In the genomic region with DNA sequence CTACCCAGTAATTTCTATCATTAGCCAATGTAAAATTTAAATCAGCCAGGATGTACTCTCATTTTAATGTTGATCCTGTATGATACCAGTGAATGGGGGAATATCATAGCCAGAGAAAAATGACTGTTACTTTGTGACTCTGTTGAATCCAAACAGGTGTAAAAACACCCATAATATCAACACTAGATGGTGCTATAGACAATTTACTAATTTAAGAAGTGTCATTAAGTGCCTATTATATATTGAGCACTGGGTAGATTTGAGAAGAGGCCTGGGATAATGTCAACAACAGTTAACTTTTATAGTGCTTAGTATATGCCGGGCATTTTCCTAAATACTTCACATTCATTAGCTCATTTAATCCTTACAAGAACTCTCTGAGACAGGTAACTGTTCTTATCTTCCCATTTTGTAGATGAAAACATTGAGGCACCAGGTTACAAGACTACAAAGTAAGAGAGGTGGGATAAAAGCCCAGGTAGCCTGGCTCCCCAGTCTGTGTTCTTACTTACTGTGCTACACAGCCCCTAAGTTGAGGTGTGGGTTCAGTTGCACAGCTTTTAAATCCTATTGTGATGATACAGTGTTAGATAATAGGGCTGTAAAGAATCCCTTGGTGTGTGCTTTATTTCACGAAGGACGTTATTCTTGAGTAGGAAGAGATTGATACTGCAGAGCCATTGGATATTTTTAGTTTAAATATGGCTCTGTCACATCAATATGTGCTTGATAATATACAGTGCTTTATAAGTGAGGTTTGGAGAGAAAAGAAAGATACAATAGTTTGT, we compare ENCODE assay signal across 10 cellular contexts.
DNase-seq lines count a peak whose midpoint lies in the region; ATAC-seq, FAIRE-seq and TF ChIP-seq lines count a peak whose summit lies in the region.
"Had no signal": no experiment of that assay in that cellular context is flagged by ENCODE, and none has a peak within 500 bp of the region (broad histone marks: within the 10 kb centered on the region; RNA-seq: fewer than 3 reads in every experiment).

No MANE protein-coding gene starts in this region.

- no peaks in the 10 kb centered on the region for H3K27me3 ChIP-seq in GM06990 (replicated peaks; ENCODE audit: control insufficient read depth, insufficient read depth, low read length)
- H3K27me3 ChIP-seq in HCT116 (ENCODE audit: insufficient read depth, low read length), result no peaks in the 10 kb centered on the region
- 0 out of 5 replicates have a peak, but pooled peaks cover 0 to 6% of the 10 kb centered on the region in 2 experiments for H3K27me3 ChIP-seq in K562 (ENCODE audit: control insufficient read depth in 2 of 2, insufficient read depth in 2 of 2, low read length in 2 of 2)
- peaks cover 45% of the 10 kb centered on the region for H3K27me3 ChIP-seq in neural progenitor cell
- H3K27me3 ChIP-seq: suprapubic skin had no signal

- H3K27ac ChIP-seq in HCT116 (ENCODE audit: low read depth, low read length), result no peak overlapping the region
- no peak overlapping the region for H3K27ac ChIP-seq in K562 (ENCODE audit: extremely low read depth, low read depth, low read length)
- H3K27ac ChIP-seq in neural progenitor cell, result no peak overlapping the region
- H3K27ac ChIP-seq: suprapubic skin had no signal

- POLR2A ChIA-PET in HCT116 (lab: Charles Lee) (no interaction called here), K562 (lab: Yijun Ruan, JAX) (interaction anchor here (0.6 to 1.1 kb wide), 2 partner anchors 9 to 70 kb away, joined by 3 to 4 read pairs; no protein-coding TSS in a partner anchor)

- peak; percentile 23 for TF ChIP-seq CTCF in GM06990 (IDR thresholded peaks at IDR 0.05; ENCODE audit: insufficient read depth, low read length, poor library complexity, severe bottlenecking)
- TF ChIP-seq CTCF in HCT116 (IDR thresholded peaks at IDR 0.05 in 2 of 3, conservative IDR thresholded peaks at IDR 0.05 in 1 of 3; ENCODE audit: borderline replicate concordance in 1 of 3, insufficient read depth in 1 of 3, low read depth in 2 of 3, low read length in 2 of 3), result peak; percentile 25 to 49 (median 28); a peak in 5 of 6 replicates
- peak in 1 of 3 experiments; percentile 45; a peak in 3 of 6 replicates for TF ChIP-seq CTCF in K562 (IDR thresholded peaks at IDR 0.05 in 2 of 3, conservative IDR thresholded peaks at IDR 0.05 in 1 of 3; ENCODE audit: insufficient read depth in 2 of 3, low read depth in 1 of 3, low read length in 3 of 3)
- peak; percentile 40 for TF ChIP-seq CTCF in neural progenitor cell (IDR thresholded peaks at IDR 0.05)

- H3K27me3 Mint-ChIP-seq in neural progenitor cell (ENCODE audit: insufficient read depth, low read depth), result peaks cover 2% of the 10 kb centered on the region

- WGBS in K562 (ENCODE audit: insufficient coverage, low coverage, missing lambda C conversion rate), result 0% methylated on average over 3 of the region's 3 CpGs

- no peak overlapping the region for H3K27ac Mint-ChIP-seq in neural progenitor cell

- no peaks in the 10 kb centered on the region for H3K9me2 ChIP-seq in HCT116 (ENCODE audit: insufficient read depth)

- H3K9me3 ChIP-seq in HCT116 (ENCODE audit: control insufficient read depth in 1 of 2, insufficient read depth in 1 of 2, low read depth in 1 of 2, low read length in 2 of 2) (no peaks in the 10 kb centered on the region), K562 (replicated peaks; ENCODE audit: control insufficient read depth, insufficient read depth, low read depth, low read length) (no peaks in the 10 kb centered on the region), neural progenitor cell (ENCODE audit: low read depth) (no peaks in the 10 kb centered on the region)
- H3K9me3 ChIP-seq: suprapubic skin had no signal

- no peak overlapping the region for H3K4me3 Mint-ChIP-seq in neural progenitor cell

- TF ChIP-seq EP300 in K562 (IDR thresholded peaks at IDR 0.05; ENCODE audit: low read length), result no peak

- no TSS peak for BruUV-seq in HCT116 (replicated peaks; lab: Mats Ljungman, UMichigan)
- BruUV-seq in K562 (replicated peaks; lab: Mats Ljungman, UMichigan), result no TSS peak

- no peaks in the 10 kb centered on the region for H3F3A ChIP-seq in neural progenitor cell (ENCODE audit: low read depth)

- H3K36me3 ChIP-seq in GM06990 (ENCODE audit: control insufficient read depth, insufficient read depth, low read length), result no peaks in the 10 kb centered on the region
- no peaks in the 10 kb centered on the region for H3K36me3 ChIP-seq in HCT116 (ENCODE audit: control insufficient read depth in 1 of 2, insufficient read depth in 2 of 2, low read length in 2 of 2)
- H3K36me3 ChIP-seq in K562 (ENCODE audit: control insufficient read depth, insufficient read depth, low read length), result no peaks in the 10 kb centered on the region
- H3K36me3 ChIP-seq in neural progenitor cell, result no peaks in the 10 kb centered on the region
- H3K36me3 ChIP-seq: suprapubic skin had no signal

- TF ChIP-seq POLR2A in HCT116 (IDR thresholded peaks at IDR 0.05; ENCODE audit: borderline replicate concordance, extremely low read depth, insufficient read depth, insufficient read length), result no peak
- no peak for TF ChIP-seq POLR2A in K562 (conservative IDR thresholded peaks at IDR 0.05)
- no peak for TF ChIP-seq POLR2A in H54 (IDR thresholded peaks at IDR 0.05; ENCODE audit: low read depth, low read length)

- ATAC-seq in HCT116 (peak; percentile 69; the same call in 1 of the 2 replicates), K562 (peak; percentile 29; the same call in 1 of the 3 replicates)

- no peaks in the 10 kb centered on the region for H3K9me3 Mint-ChIP-seq in neural progenitor cell

- H3K36me3 Mint-ChIP-seq in neural progenitor cell, result no peaks in the 10 kb centered on the region

- DNase-seq in GM06990 (ENCODE audit: extremely low read depth, insufficient read length) (no peak), HCT116 (ENCODE audit: low read depth, low spot score) (peak; percentile 7), K562 (ENCODE audit: extremely low read depth in 1 of 4, low spot score in 3 of 4) (peak in 2 of 4 experiments; percentile 27 to 34), neural progenitor cell (ENCODE audit: low spot score) (no peak), H54 (ENCODE audit: insufficient read length, low spot score) (no peak), NCI-H1092 treated with DMSO at 0.1 percent for 48 hours (lab: John Stamatoyannopoulos, UW) (no peak)
- no peak for DNase-seq in activated effector memory CD4-positive, alpha-beta T cell treated with Interleukin-2 at 50 U/mL for 16 hours
- DNase-seq: activated CD8-positive, alpha-beta memory T cell treated with anti-CD3 and anti-CD28 coated beads, Interleukin-2, amount 50 U/mL, for 4 hours; DMS153 had no signal

- in situ Hi-C loops in K562 (cut with MboI), result no loop called here

- FAIRE-seq in K562 (lab: Jason Lieb, UNC) (no peak), H54 (lab: Jason Lieb, UNC) (no peak)

- RAD21 ChIA-PET in HCT116 (lab: Charles Lee; ENCODE audit: low non-redundant PET in 1 of 2, low total read pairs in 2 of 2, uncharacterized antibody in 2 of 2, unreplicated experiment in 2 of 2), result no interaction called here

- H3K9ac ChIP-seq in HCT116 (ENCODE audit: low read length), result no peak overlapping the region
- no peak overlapping the region for H3K9ac ChIP-seq in K562 (ENCODE audit: insufficient read depth in 1 of 2, low read depth in 2 of 2, low read length in 2 of 2)
- no peak overlapping the region for H3K9ac ChIP-seq in neural progenitor cell

- intact Hi-C loops in HCT116 (cut with micrococcal nuclease) (no loop called here), K562 (cut with micrococcal nuclease) (no loop called here)

- CTCF ChIA-PET in HCT116 (lab: Charles Lee), result no interaction called here
- CTCF ChIA-PET in K562 (lab: Yijun Ruan, JAX; ENCODE audit: low intra/inter-chr PET ratio), result interaction anchor here (1.1 kb wide), 1 partner anchor 41 kb away, joined by 5 read pairs; no protein-coding TSS in a partner anchor

- H2AFZ ChIP-seq in HCT116 (ENCODE audit: low read depth, low read length, poor library complexity, severe bottlenecking) (no peak overlapping the region), K562 (ENCODE audit: low read depth, low read length) (no peak overlapping the region), neural progenitor cell (replicated peaks) (no peak overlapping the region)

- H3K4me1 ChIP-seq in HCT116 (ENCODE audit: control insufficient read depth in 1 of 2, insufficient read depth in 2 of 2, low read length in 2 of 2), result no peaks in the 10 kb centered on the region
- no peaks in the 10 kb centered on the region for H3K4me1 ChIP-seq in K562 (replicated peaks in 1 of 2; ENCODE audit: control insufficient read depth in 2 of 2, insufficient read depth in 2 of 2, low read length in 2 of 2)
- H3K4me1 ChIP-seq in neural progenitor cell, result no peaks in the 10 kb centered on the region
- H3K4me1 ChIP-seq: suprapubic skin had no signal

- peak; percentile 33 for TF ChIP-seq RAD21 in HCT116 (IDR thresholded peaks at IDR 0.05; ENCODE audit: low read depth)
- peak; percentile 49 for TF ChIP-seq RAD21 in K562 (CRISPR knock-in tag; conservative IDR thresholded peaks at IDR 0.05 in 1 of 2, IDR thresholded peaks at IDR 0.05 in 1 of 2)

- H3K4me1 Mint-ChIP-seq in neural progenitor cell, result peaks cover 13% of the 10 kb centered on the region

- no peaks in the 10 kb centered on the region for H4K20me1 ChIP-seq in HCT116 (ENCODE audit: insufficient read depth)
- H4K20me1 ChIP-seq in K562 (replicated peaks; ENCODE audit: control insufficient read depth, insufficient read depth, low read length), result no peaks in the 10 kb centered on the region
- H4K20me1 ChIP-seq in neural progenitor cell (ENCODE audit: low read depth), result no peaks in the 10 kb centered on the region

- H3K9me1 ChIP-seq in K562 (ENCODE audit: control insufficient read depth, insufficient read depth, low read length), result no peaks in the 10 kb centered on the region

- H3K4me2 ChIP-seq in HCT116 (ENCODE audit: low read length), result no peak overlapping the region
- H3K4me2 ChIP-seq in K562 (ENCODE audit: insufficient read depth, low read length), result no peak overlapping the region
- H3K4me2 ChIP-seq in neural progenitor cell, result no peak overlapping the region

- H3K79me2 ChIP-seq in HCT116 (ENCODE audit: insufficient read depth, low read length), result no peaks in the 10 kb centered on the region
- H3K79me2 ChIP-seq in K562 (ENCODE audit: control insufficient read depth, insufficient read depth, low read length), result no peaks in the 10 kb centered on the region
- H3K79me2 ChIP-seq in neural progenitor cell (ENCODE audit: low read depth), result no peaks in the 10 kb centered on the region

- no peak overlapping the region for H3K4me3 ChIP-seq in GM06990 (replicated peaks; ENCODE audit: low read depth, low read length)
- H3K4me3 ChIP-seq in HCT116 (replicated peaks in 1 of 2; ENCODE audit: low read depth in 1 of 2, low read length in 2 of 2), result no peak overlapping the region
- no peak overlapping the region for H3K4me3 ChIP-seq in K562
- no peak overlapping the region for H3K4me3 ChIP-seq in neural progenitor cell
- H3K4me3 ChIP-seq: suprapubic skin had no signal

TF ChIP-seq in HCT116, 20 proteins besides CTCF, POLR2A, EP300 and RAD21 (continues in another document):
- TF ChIP-seq, protein P1, sequence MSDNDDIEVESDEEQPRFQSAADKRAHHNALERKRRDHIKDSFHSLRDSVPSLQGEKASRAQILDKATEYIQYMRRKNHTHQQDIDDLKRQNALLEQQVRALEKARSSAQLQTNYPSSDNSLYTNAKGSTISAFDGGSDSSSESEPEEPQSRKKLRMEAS (IDR thresholded peaks at IDR 0.05), result no peak

TF ChIP-seq in K562, 482 proteins besides CTCF, POLR2A, EP300 and RAD21 (continues in another document):
- peak; percentile 79; the same call in 1 of the 2 replicates for TF ChIP-seq BCOR (IDR thresholded peaks at IDR 0.05)
